Comparison of ENCODE assay signal across 17 cellular contexts in genomic region chr14:42370056-42370455, GRCh38.
DNase-seq lines count a peak whose midpoint lies in the region; ATAC-seq and TF ChIP-seq lines count a peak whose summit lies in the region.
"Had no signal": no experiment of that assay in that cellular context is flagged by ENCODE, and none has a peak within 500 bp of the region (broad histone marks: within the 10 kb centered on the region; RNA-seq: fewer than 3 reads in every experiment).

No MANE protein-coding gene starts in this region.

- H3K4me3 Mint-ChIP-seq in osteocyte (ENCODE audit: unreplicated experiment), result no peak overlapping the region
- H3K4me3 Mint-ChIP-seq: B cell; CD8-positive, alpha-beta T cell; GM23338; HFFc6 had no signal

- no peaks in the 10 kb centered on the region for H3K9me3 ChIP-seq in Loucy (ENCODE audit: insufficient read depth, low read depth, low read length)
- H3K9me3 ChIP-seq: BLaER1 treated with 17β-estradiol and CSF1 and Interleukin-3, amounts not matched to agents 10 nM and 100 nM had no signal

- no peak overlapping the region for H3K9ac ChIP-seq in Loucy (ENCODE audit: low read depth, low read length, poor library complexity, severe bottlenecking)
- H3K9ac ChIP-seq: BLaER1 treated with 17β-estradiol and CSF1 and Interleukin-3, amounts not matched to agents 10 nM and 100 nM had no signal

- no peaks in the 10 kb centered on the region for H3K4me1 ChIP-seq in Loucy (ENCODE audit: insufficient read depth, low read length, poor library complexity, severe bottlenecking)
- H3K4me1 ChIP-seq: BLaER1 treated with 17β-estradiol and CSF1 and Interleukin-3, amounts not matched to agents 10 nM and 100 nM had no signal

- H2AFZ ChIP-seq in Loucy (ENCODE audit: low read length), result 0 out of 2 replicates have a peak overlapping the region, but pooled peaks have one; percentile 22

- H3K79me2 ChIP-seq in Loucy (ENCODE audit: insufficient read depth, low read length), result no peaks in the 10 kb centered on the region

- DNase-seq in NCI-H2107 (lab: John Stamatoyannopoulos, UW) (no peak), NCI-H2171 treated with DMSO at 0.1 percent for 48 hours (lab: John Stamatoyannopoulos, UW) (no peak), osteocyte (ENCODE audit: extremely low spot score, unreplicated experiment) (no peak)
- DNase-seq: Calu3; CD8-positive, alpha-beta T cell; DMS79 treated with DMSO at 0.1 percent for 48 hours; GF-D8; HFFc6; IMR-90 had no signal

- H3K36me3 ChIP-seq in Loucy (ENCODE audit: insufficient read depth, low read length), result no peaks in the 10 kb centered on the region
- H3K36me3 ChIP-seq: BLaER1 treated with 17β-estradiol and CSF1 and Interleukin-3, amounts not matched to agents 10 nM and 100 nM had no signal

- ATAC-seq in GM18868 (IDR thresholded peaks at IDR 0.05; ENCODE audit: unreplicated experiment) (peak; percentile 66), HG02852 (IDR thresholded peaks at IDR 0.05; ENCODE audit: unreplicated experiment) (peak; percentile 71)
- ATAC-seq: CD8-positive, alpha-beta T cell; GM23338; HCT116; K562 had no signal

- H3F3A ChIP-seq in Loucy (ENCODE audit: low read depth), result no peaks in the 10 kb centered on the region; the same call in 1 of the 2 replicates

- no peaks in the 10 kb centered on the region for H3K27me3 Mint-ChIP-seq in osteocyte (ENCODE audit: unreplicated experiment)
- H3K27me3 Mint-ChIP-seq: B cell had no signal

- no peaks in the 10 kb centered on the region for H3K4me1 Mint-ChIP-seq in osteocyte (ENCODE audit: unreplicated experiment)
- H3K4me1 Mint-ChIP-seq: B cell, GM23338 had no signal

- H3K9me3 Mint-ChIP-seq in osteocyte (ENCODE audit: unreplicated experiment), result no peaks in the 10 kb centered on the region
- H3K9me3 Mint-ChIP-seq: GM23338 had no signal

- H3K4me3 ChIP-seq in Loucy (ENCODE audit: low read length, poor library complexity, severe bottlenecking), result no peak overlapping the region
- H3K4me3 ChIP-seq: BLaER1 treated with 17β-estradiol and CSF1 and Interleukin-3, amounts not matched to agents 10 nM and 100 nM; GM23338; K562 had no signal

- H3K36me3 Mint-ChIP-seq in osteocyte (ENCODE audit: unreplicated experiment), result no peaks in the 10 kb centered on the region
- H3K36me3 Mint-ChIP-seq: CD8-positive, alpha-beta T cell had no signal

- H3K27ac Mint-ChIP-seq in osteocyte (ENCODE audit: unreplicated experiment), result no peak overlapping the region
- H3K27ac Mint-ChIP-seq: B cell; CD8-positive, alpha-beta T cell; GM23338; HFFc6 had no signal

- no peaks in the 10 kb centered on the region for H3K27me3 ChIP-seq in Loucy (ENCODE audit: insufficient read depth, low read length, poor library complexity, severe bottlenecking)
- H3K27me3 ChIP-seq: BLaER1 treated with 17β-estradiol and CSF1 and Interleukin-3, amounts not matched to agents 10 nM and 100 nM had no signal

- H4K20me1 ChIP-seq in Loucy (ENCODE audit: insufficient read depth, low read length, poor library complexity, severe bottlenecking), result no peaks in the 10 kb centered on the region
- H4K20me1 ChIP-seq: BLaER1 treated with 17β-estradiol and CSF1 and Interleukin-3, amounts not matched to agents 10 nM and 100 nM had no signal

- no peaks in the 10 kb centered on the region for H3K9me2 ChIP-seq in Loucy (replicated peaks; ENCODE audit: low read depth, low read length)

- H3K4me2 ChIP-seq in Loucy (ENCODE audit: low read depth, low read length, poor library complexity, severe bottlenecking), result no peak overlapping the region
- H3K4me2 ChIP-seq: BLaER1 treated with 17β-estradiol and CSF1 and Interleukin-3, amounts not matched to agents 10 nM and 100 nM; GM23338 had no signal

- no peak for TF ChIP-seq CTCF in Loucy (conservative IDR thresholded peaks at IDR 0.05; ENCODE audit: low read length)
- no peak for TF ChIP-seq CTCF in osteocyte (IDR thresholded peaks at IDR 0.05)
